Comparison of ENCODE assay signal across 8 cellular contexts in genomic region chr10:88952647-88953111, GRCh38. TPM values are rescaled to one million over a fixed set of nuclear protein-coding genes. Genes with fewer than 3 reads are reported as not detected.
A peak's percentile ranks its signal among the peaks of the same experiment; 100 is the strongest.
DNase-seq lines count a peak whose midpoint lies in the region; ATAC-seq and TF ChIP-seq lines count a peak whose summit lies in the region.

Gene ACTA2, minus strand, starts transcription at chr10:88952773. Its CDS starts 3,843 bp downstream, at chr10:88948930.

- no peak within 1 kb of the TSS for H3K4ac ChIP-seq in neuronal stem cell (ENCODE audit: low read length)

- H2BK12ac ChIP-seq in neuronal stem cell (ENCODE audit: low read length) = no peak within 1 kb of the TSS

- DNase-seq in AG04449 (ENCODE audit: low read depth, low spot score) (peak; percentile 92), SK-N-SH (peak; percentile 38), fibroblast of the aortic adventitia (ENCODE audit: low read depth) (peak; percentile 46), neuronal stem cell (ENCODE audit: low spot score) (no peak)
- DNase-seq in CD8-positive, alpha-beta T cell = no peak
- DNase-seq in stimulated activated CD4-positive, alpha-beta T cell treated with anti-CD3 and anti-CD28 coated beads, Interleukin-4, amount 100 ng/mL, for 24 hours = no peak

- no peak within 1 kb of the TSS for H2AK5ac ChIP-seq in neuronal stem cell (ENCODE audit: low read depth, low read length)

- H2BK15ac ChIP-seq in neuronal stem cell (ENCODE audit: low read length) = no peak within 1 kb of the TSS

- H3K4me3 ChIP-seq in AG04449 (ENCODE audit: low read depth, low read length) = peak within 1 kb of the TSS; percentile 74
- H3K4me3 ChIP-seq in SK-N-SH (ENCODE audit: low read depth in 2 of 2, low read length in 1 of 2) = peak within 1 kb of the TSS; percentile 35 to 42
- peak within 1 kb of the TSS; percentile 2 for H3K4me3 ChIP-seq in fibroblast of the aortic adventitia (ENCODE audit: low read depth, low read length)
- no peak within 1 kb of the TSS for H3K4me3 ChIP-seq in neuronal stem cell (ENCODE audit: low read length in 2 of 2)
- no peak within 1 kb of the TSS for H3K4me3 ChIP-seq in CD8-positive, alpha-beta T cell (ENCODE audit: low read depth, low read length)

- no peaks in the 10 kb centered on the region for H3K79me1 ChIP-seq in neuronal stem cell (ENCODE audit: low read depth, low read length)

- H3K27me3 ChIP-seq in SK-N-SH (ENCODE audit: insufficient read depth) = no peaks in the 10 kb centered on the region
- H3K27me3 ChIP-seq in neuronal stem cell (ENCODE audit: control insufficient read depth in 3 of 3, insufficient read depth in 3 of 3, low read depth in 1 of 3, low read length in 3 of 3) = no peaks in the 10 kb centered on the region
- H3K27me3 ChIP-seq in CD8-positive, alpha-beta T cell (ENCODE audit: insufficient read depth, low read length) = no peaks in the 10 kb centered on the region

- peaks cover 2% of the 10 kb centered on the region for H3K36me3 Mint-ChIP-seq in CD8-positive, alpha-beta T cell

- no peak within 1 kb of the TSS for H2BK120ac ChIP-seq in neuronal stem cell (ENCODE audit: low read depth, low read length)

- H3K18ac ChIP-seq in neuronal stem cell (ENCODE audit: low read length) = peak within 1 kb of the TSS; percentile 7

- H3K9me3 Mint-ChIP-seq in CD8-positive, alpha-beta T cell = no peaks in the 10 kb centered on the region

- H3K4me1 Mint-ChIP-seq in CD8-positive, alpha-beta T cell (ENCODE audit: low read depth) = no peaks in the 10 kb centered on the region

- H3K9ac ChIP-seq in SK-N-SH = no peak within 1 kb of the TSS
- no peak within 1 kb of the TSS for H3K9ac ChIP-seq in neuronal stem cell (ENCODE audit: low read depth, low read length, poor library complexity)

- peaks cover 27% of the 10 kb centered on the region; the same call in 1 of the 2 replicates for H3K79me2 ChIP-seq in SK-N-SH (ENCODE audit: insufficient read depth)

- no peak within 1 kb of the TSS for H2AFZ ChIP-seq in SK-N-SH (ENCODE audit: low read depth)
- H2AFZ ChIP-seq in neuronal stem cell (ENCODE audit: low read length) = peak within 1 kb of the TSS; percentile 68

- peaks cover 37% of the 10 kb centered on the region for H3F3A ChIP-seq in SK-N-SH (replicated peaks; ENCODE audit: insufficient read depth)

- intact Hi-C loops in CD8-positive, alpha-beta T cell (cut with DNase I, micrococcal nuclease) = no loop called here

- H3K4me3 Mint-ChIP-seq in CD8-positive, alpha-beta T cell = no peak within 1 kb of the TSS

- TF ChIP-seq EP300 in SK-N-SH (IDR thresholded peaks at IDR 0.05; ENCODE audit: borderline replicate concordance in 1 of 2, low read depth in 1 of 2, low read length in 1 of 2) = no peak

- H3K27ac ChIP-seq in SK-N-SH (ENCODE audit: low read depth in 2 of 2, low read length in 1 of 2) = peak within 1 kb of the TSS; percentile 84 to 97
- peak within 1 kb of the TSS; percentile 35 for H3K27ac ChIP-seq in neuronal stem cell (replicated peaks; ENCODE audit: low read length)
- no peak within 1 kb of the TSS for H3K27ac ChIP-seq in CD8-positive, alpha-beta T cell (ENCODE audit: low read depth, low read length)

- H4K20me1 ChIP-seq in SK-N-SH (ENCODE audit: insufficient read depth) = no peaks in the 10 kb centered on the region

- no peaks in the 10 kb centered on the region for H3K27me3 Mint-ChIP-seq in CD8-positive, alpha-beta T cell (ENCODE audit: low read depth)

- peak within 1 kb of the TSS; percentile 76 for H3K4me2 ChIP-seq in SK-N-SH
- no peak within 1 kb of the TSS for H3K4me2 ChIP-seq in neuronal stem cell (ENCODE audit: insufficient read depth, low read length, poor library complexity, severe bottlenecking)

- POLR2A ChIA-PET in AG04449 (lab: Yijun Ruan, JAX) = interaction anchor here (0.7 kb wide), 1 partner anchor 847 kb away, joined by 3 read pairs; no protein-coding TSS in a partner anchor
- POLR2A ChIA-PET in SK-N-SH (lab: Yijun Ruan, JAX) = no interaction called here
- POLR2A ChIA-PET in CD8-positive, alpha-beta T cell (lab: Charles Lee) = no interaction called here

- CTCF ChIA-PET in AG04449 (lab: Yijun Ruan, JAX) (interaction anchor here (0.6 to 1.5 kb wide), 6 partner anchors 9 to 263 kb away, joined by 3 to 4 read pairs (median 3); no protein-coding TSS in a partner anchor), SK-N-SH (lab: Yijun Ruan, JAX) (interaction anchor here (1.3 kb wide), 1 partner anchor 13 kb away, joined by 3 read pairs; no protein-coding TSS in a partner anchor)
- CTCF ChIA-PET in CD8-positive, alpha-beta T cell (lab: Charles Lee) = interaction anchor here (1.3 kb wide), 1 partner anchor 19 kb away, joined by 3 read pairs; no protein-coding TSS in a partner anchor

- no peak within 1 kb of the TSS for H3K23ac ChIP-seq in neuronal stem cell (ENCODE audit: low read depth, low read length, poor library complexity)

- H4K8ac ChIP-seq in neuronal stem cell (ENCODE audit: low read depth, low read length) = no peak within 1 kb of the TSS

- no peaks in the 10 kb centered on the region for H3K36me3 ChIP-seq in SK-N-SH (replicated peaks in 1 of 2; ENCODE audit: control insufficient read depth in 1 of 2, insufficient read depth in 2 of 2, low read length in 1 of 2)
- H3K36me3 ChIP-seq in neuronal stem cell (replicated peaks in 1 of 2; ENCODE audit: control insufficient read depth in 2 of 2, insufficient read depth in 2 of 2, low read length in 2 of 2) = no peaks in the 10 kb centered on the region
- H3K36me3 ChIP-seq in CD8-positive, alpha-beta T cell (ENCODE audit: insufficient read depth, low read length) = no peaks in the 10 kb centered on the region

- TF ChIP-seq CTCF in AG04449 (IDR thresholded peaks at IDR 0.05; ENCODE audit: insufficient read depth, low read length, missing control alignments) (no peak), SK-N-SH (IDR thresholded peaks at IDR 0.05) (no peak), fibroblast of the aortic adventitia (IDR thresholded peaks at IDR 0.05; ENCODE audit: insufficient read depth, low read length) (no peak)
- TF ChIP-seq CTCF in CD8-positive, alpha-beta T cell (IDR thresholded peaks at IDR 0.05) = no peak

- H3K27ac Mint-ChIP-seq in CD8-positive, alpha-beta T cell = no peak within 1 kb of the TSS

- no peak for ATAC-seq in CD8-positive, alpha-beta T cell
- no peak for ATAC-seq in GM18520 (IDR thresholded peaks at IDR 0.05; ENCODE audit: unreplicated experiment)
- ATAC-seq in HG02588 (IDR thresholded peaks at IDR 0.05; ENCODE audit: unreplicated experiment) = no peak

- no peaks in the 10 kb centered on the region for H3K9me2 ChIP-seq in SK-N-SH

- H2BK5ac ChIP-seq in neuronal stem cell (ENCODE audit: low read length) = no peak within 1 kb of the TSS

- H3K9me3 ChIP-seq in SK-N-SH (no peaks in the 10 kb centered on the region), neuronal stem cell (replicated peaks in 1 of 2; ENCODE audit: control insufficient read depth in 2 of 2, insufficient read depth in 1 of 2, low read depth in 1 of 2, low read length in 2 of 2) (no peaks in the 10 kb centered on the region)
- no peaks in the 10 kb centered on the region for H3K9me3 ChIP-seq in CD8-positive, alpha-beta T cell (ENCODE audit: low read length)

- no peak within 1 kb of the TSS for H4K91ac ChIP-seq in neuronal stem cell (ENCODE audit: low read depth, low read length, poor library complexity)

- H3K14ac ChIP-seq in neuronal stem cell (ENCODE audit: low read length) = no peak within 1 kb of the TSS

- TF ChIP-seq RAD21 in SK-N-SH (IDR thresholded peaks at IDR 0.05; ENCODE audit: low read length) = no peak

- WGBS in SK-N-SH (ENCODE audit: low lambda C conversion rate) = 55% methylated on average over 6 of the region's 8 CpGs
- WGBS in neuronal stem cell (ENCODE audit: extremely low coverage in 2 of 2, insufficient read length in 2 of 2, insufficient replicate concordance in 1 of 2), 2 donors = no CpG with 5 or more reads among the region's 8 CpGs

- H3K4me1 ChIP-seq in SK-N-SH (ENCODE audit: control insufficient read depth in 1 of 2, insufficient read depth in 2 of 2, low read depth in 1 of 2, low read length in 1 of 2) (peaks cover 38 to 42% of the 10 kb centered on the region in 2 experiments; a peak in 3 of 4 replicates), neuronal stem cell (ENCODE audit: control insufficient read depth in 2 of 2, insufficient read depth in 1 of 2, low read depth in 1 of 2, low read length in 2 of 2) (peaks cover 6 to 13% of the 10 kb centered on the region in 2 donors)
- no peaks in the 10 kb centered on the region for H3K4me1 ChIP-seq in CD8-positive, alpha-beta T cell (ENCODE audit: insufficient read depth, low read length)

TF ChIP-seq in SK-N-SH, 30 proteins besides CTCF, POLR2A, EP300 and RAD21 (continues in another document):
- no peak for TF ChIP-seq FOXJ3 (CRISPR knock-in tag; IDR thresholded peaks at IDR 0.05)
- no peak for TF ChIP-seq CHD2 (IDR thresholded peaks at IDR 0.05; ENCODE audit: low read length, partially characterized antibody)
- peak; percentile 53 for TF ChIP-seq PBX3 (IDR thresholded peaks at IDR 0.05)
- TF ChIP-seq TEAD4 (IDR thresholded peaks at IDR 0.05; ENCODE audit: borderline replicate concordance, insufficient read depth) = 0 out of 2 replicates have a peak, but pooled peaks have one; percentile 10
- no peak for TF ChIP-seq MAX (IDR thresholded peaks at IDR 0.05; ENCODE audit: low read depth)
- TF ChIP-seq TAF1 (IDR thresholded peaks at IDR 0.05; ENCODE audit: borderline replicate concordance, low read depth, low read length) = no peak
- TF ChIP-seq SIN3A (IDR thresholded peaks at IDR 0.05; ENCODE audit: borderline replicate concordance, low read depth, low read length) = no peak
- no peak; the same call in 1 of the 2 replicates for TF ChIP-seq POLR2AphosphoS5 (IDR thresholded peaks at IDR 0.05; ENCODE audit: low read depth, low read length)
- no peak for TF ChIP-seq FOXM1 (IDR thresholded peaks at IDR 0.05; ENCODE audit: low read depth)
- TF ChIP-seq JUND (IDR thresholded peaks at IDR 0.05) = 0 out of 2 replicates have a peak, but pooled peaks have one; percentile 3

RNA-seq across cellular contexts. Expression of gene ACTA2, which starts in this region (rescaled TPM):
- 119 and 130 TPM in 2 replicates for polyA plus RNA-seq in SK-N-SH (2012; rRNA removed)
- polyA plus RNA-seq in SK-N-SH (2012; cell fraction: cytosol; rRNA removed) = 128 and 149 TPM in 2 replicates
- polyA plus RNA-seq in SK-N-SH (2012; cell fraction: nucleus; rRNA removed) = 146 and 161 TPM in 2 replicates
- total RNA-seq in fibroblast of the aortic adventitia (ENCODE audit: low replicate concordance) = 73.5 and 241 TPM in 2 replicates
- polyA plus RNA-seq in neuronal stem cell (2013, experiment 1 of 2) = 115 TPM
- 108 TPM for polyA plus RNA-seq in neuronal stem cell (2013, experiment 2 of 2)
- 1 to 10 TPM; 2.3 TPM for total RNA-seq in CD8-positive, alpha-beta T cell

Comparison
In these comparisons a context has a peak if more than half of its experiments do, and no peak if none do; other contexts are left out.
1. RNA of gene ACTA2 (total RNA-seq): 73.5 to 241 TPM in fibroblast of the aortic adventitia; 2.3 TPM in CD8-positive, alpha-beta T cell; every median in the first group is over 10 times any median in the second.
2. DNase-seq: peak in AG04449 (single experiment), SK-N-SH (single experiment) and fibroblast of the aortic adventitia (single experiment); none in neuronal stem cell (single experiment), CD8-positive, alpha-beta T cell (0 of 7) and stimulated activated CD4-positive, alpha-beta T cell treated with anti-CD3 and anti-CD28 coated beads, Interleukin-4, amount 100 ng/mL, for 24 hours (single experiment).
3. H3K4me3 ChIP-seq: peak in AG04449 (single experiment), SK-N-SH (2 of 2) and fibroblast of the aortic adventitia (single experiment); none in neuronal stem cell (0 of 2) and CD8-positive, alpha-beta T cell (single experiment).